In the genomic region with DNA sequence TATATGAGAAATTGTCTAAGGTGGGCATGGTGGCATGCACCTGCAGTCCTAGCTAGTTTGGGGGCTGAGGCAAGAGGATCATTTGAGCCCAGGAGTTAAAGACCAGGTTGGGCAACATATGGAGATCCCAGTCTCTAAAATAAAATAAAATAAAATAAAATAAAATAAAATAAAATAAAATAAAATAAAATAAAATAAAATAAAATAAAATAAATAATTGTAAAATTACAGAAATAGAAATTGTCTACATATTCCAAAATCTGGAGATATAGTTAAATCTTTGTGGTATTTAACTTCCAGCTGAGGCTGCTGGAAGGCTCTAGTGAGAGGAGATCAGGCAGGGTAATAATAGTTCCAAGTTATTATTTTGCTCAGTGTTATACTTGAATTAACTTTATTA, we compare ENCODE assay signal across 24 cellular contexts.
"Had no signal": no experiment of that assay in that cellular context is flagged by ENCODE, and none has a peak within 500 bp of the region (broad histone marks: within the 10 kb centered on the region; RNA-seq: fewer than 3 reads in every experiment).

No MANE protein-coding gene starts in this region.

- DNase-seq: stimulated activated CD4-positive, alpha-beta T cell treated with anti-CD3 and anti-CD28 coated beads, Interleukin-2, amount 100 ng/mL, for 48 hours; stimulated activated CD4-positive, alpha-beta T cell treated with anti-CD3 and anti-CD28 coated beads, Interleukin-4, amount 100 ng/mL, for 1 hour; stimulated activated CD4-positive, alpha-beta T cell treated with anti-CD3 and anti-CD28 coated beads, Interleukin-4, amount 100 ng/mL, for 24 hours; stimulated activated CD4-positive, alpha-beta T cell treated with anti-CD3 and anti-CD28 coated beads, Interleukin-4, amount 100 ng/mL, for 4 hours; stimulated activated CD8-positive, alpha-beta memory T cell treated with anti-CD3 and anti-CD28 coated beads, Interleukin-4, amount 100 ng/mL, for 48 hours; stimulated activated naive B cell treated with anti-CD40 and anti-IgM and Interleukin-4, amounts not matched to agents 10 μg/mL and 1 μg/mL and 100 μg/mL, for 72 hours; stimulated activated naive CD4-positive, alpha-beta T cell; stimulated activated naive CD4-positive, alpha-beta T cell treated with Interleukin-2 at 50 U/mL for 16 hours; stimulated activated naive CD8-positive, alpha-beta T cell treated with anti-CD3 and anti-CD28 coated beads, Interleukin-15, amount 100 ng/mL, for 72 hours; stimulated activated naive CD8-positive, alpha-beta T cell treated with anti-CD3 and anti-CD28 coated beads, Interleukin-15, Interleukin-2, amounts not matched to agents 100 U/mL and 50 U/mL, for 24 hours; stomach; substantia nigra; testis; thyroid gland; tibial artery; transverse colon; trophoblast cell; upper lobe of left lung; upper lobe of right lung; uterus had no signal

- H3K27me3 Mint-ChIP-seq: stimulated activated memory B cell treated with anti-CD40 and anti-IgM and Interleukin-4, amounts not matched to agents 10 μg/mL and 1 μg/mL and 100 μg/mL, for 72 hours; stimulated activated naive B cell treated with anti-CD40 and anti-IgM and Interleukin-4, amounts not matched to agents 10 μg/mL and 1 μg/mL and 100 μg/mL, for 72 hours; stimulated activated naive CD8-positive, alpha-beta T cell treated with anti-CD3 and anti-CD28 coated beads, Interleukin-15, amount 100 ng/mL, for 72 hours; stimulated activated naive CD8-positive, alpha-beta T cell treated with anti-CD3 and anti-CD28 coated beads, Interleukin-15, Interleukin-2, amounts not matched to agents 100 ng/mL and 50 ng/mL, for 24 hours; type B pancreatic cell had no signal

- H3K36me3 Mint-ChIP-seq: stimulated activated effector memory CD8-positive, alpha-beta T cell treated with anti-CD3 and anti-CD28 coated beads, Interleukin-12 subunit alpha, Interleukin-12 subunit beta, amount 100 ng/mL, for 72 hours; stimulated activated memory B cell treated with anti-CD40 and anti-IgM and Interleukin-4, amounts not matched to agents 10 μg/mL and 1 μg/mL and 100 μg/mL, for 72 hours; stimulated activated naive B cell treated with anti-CD40 and anti-IgM and Interleukin-4, amounts not matched to agents 10 μg/mL and 1 μg/mL and 100 μg/mL, for 72 hours; type B pancreatic cell had no signal

- H3K27ac Mint-ChIP-seq: stimulated activated effector memory CD8-positive, alpha-beta T cell treated with anti-CD3 and anti-CD28 coated beads, Interleukin-12 subunit alpha, Interleukin-12 subunit beta, amount 100 ng/mL, for 72 hours; stimulated activated memory B cell treated with anti-CD40 and anti-IgM and Interleukin-4, amounts not matched to agents 10 μg/mL and 1 μg/mL and 100 μg/mL, for 72 hours; stimulated activated naive B cell treated with anti-CD40 and anti-IgM and Interleukin-4, amounts not matched to agents 10 μg/mL and 1 μg/mL and 100 μg/mL, for 72 hours; stimulated activated naive CD8-positive, alpha-beta T cell treated with anti-CD3 and anti-CD28 coated beads, Interleukin-15, amount 100 ng/mL, for 72 hours; stimulated activated naive CD8-positive, alpha-beta T cell treated with anti-CD3 and anti-CD28 coated beads, Interleukin-15, Interleukin-2, amounts not matched to agents 100 ng/mL and 50 ng/mL, for 24 hours; type B pancreatic cell had no signal

- H3K4me1 Mint-ChIP-seq: stimulated activated effector memory CD8-positive, alpha-beta T cell treated with anti-CD3 and anti-CD28 coated beads, Interleukin-12 subunit alpha, Interleukin-12 subunit beta, amount 100 ng/mL, for 72 hours; stimulated activated memory B cell treated with anti-CD40 and anti-IgM and Interleukin-4, amounts not matched to agents 10 μg/mL and 1 μg/mL and 100 μg/mL, for 72 hours; stimulated activated naive B cell treated with anti-CD40 and anti-IgM and Interleukin-4, amounts not matched to agents 10 μg/mL and 1 μg/mL and 100 μg/mL, for 72 hours; stimulated activated naive CD8-positive, alpha-beta T cell treated with anti-CD3 and anti-CD28 coated beads, Interleukin-15, amount 100 ng/mL, for 72 hours had no signal

- H3K4me3 Mint-ChIP-seq: stimulated activated effector memory CD8-positive, alpha-beta T cell treated with anti-CD3 and anti-CD28 coated beads, Interleukin-12 subunit alpha, Interleukin-12 subunit beta, amount 100 ng/mL, for 72 hours; stimulated activated memory B cell treated with anti-CD40 and anti-IgM and Interleukin-4, amounts not matched to agents 10 μg/mL and 1 μg/mL and 100 μg/mL, for 72 hours; stimulated activated naive B cell treated with anti-CD40 and anti-IgM and Interleukin-4, amounts not matched to agents 10 μg/mL and 1 μg/mL and 100 μg/mL, for 72 hours; stimulated activated naive CD8-positive, alpha-beta T cell treated with anti-CD3 and anti-CD28 coated beads, Interleukin-15, amount 100 ng/mL, for 72 hours; stimulated activated naive CD8-positive, alpha-beta T cell treated with anti-CD3 and anti-CD28 coated beads, Interleukin-15, Interleukin-2, amounts not matched to agents 100 ng/mL and 50 ng/mL, for 24 hours; type B pancreatic cell had no signal

- ATAC-seq: stimulated activated effector memory CD8-positive, alpha-beta T cell treated with anti-CD3 and anti-CD28 coated beads, Interleukin-12 subunit alpha, Interleukin-12 subunit beta, amount 100 ng/mL, for 72 hours; stimulated activated memory B cell treated with anti-CD40 and anti-IgM and Interleukin-4, amounts not matched to agents 10 μg/mL and 1 μg/mL and 100 μg/mL, for 72 hours; stimulated activated naive B cell treated with anti-CD40 and anti-IgM and Interleukin-4, amounts not matched to agents 10 μg/mL and 1 μg/mL and 100 μg/mL, for 72 hours; stimulated activated naive CD8-positive, alpha-beta T cell treated with anti-CD3 and anti-CD28 coated beads, Interleukin-15, amount 100 ng/mL, for 72 hours; stimulated activated naive CD8-positive, alpha-beta T cell treated with anti-CD3 and anti-CD28 coated beads, Interleukin-15, Interleukin-2, amounts not matched to agents 100 U/mL and 50 U/mL, for 24 hours; upper lobe of right lung had no signal
